In the genomic region with DNA sequence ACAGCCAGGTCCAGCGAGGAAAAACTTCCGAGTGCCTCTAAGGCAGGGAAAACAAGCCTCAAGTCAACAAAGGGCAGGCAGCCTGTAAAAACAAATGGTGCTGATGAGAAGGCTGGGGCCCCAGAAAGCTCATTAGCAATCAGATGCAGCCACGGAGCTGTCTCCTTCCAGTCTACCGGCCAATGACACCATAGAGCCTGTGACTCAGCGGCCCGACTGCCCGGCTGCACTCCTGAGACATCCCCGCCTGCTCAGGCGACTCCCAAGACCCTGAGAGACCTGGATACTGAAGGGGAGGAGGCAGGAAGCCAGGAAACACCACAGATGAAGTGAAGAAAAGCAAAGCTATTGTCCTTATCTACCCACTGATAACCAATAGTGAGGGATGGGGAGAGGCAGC, we compare ENCODE assay signal across 12 cellular contexts.
DNase-seq lines count a peak whose midpoint lies in the region; ATAC-seq, FAIRE-seq and TF ChIP-seq lines count a peak whose summit lies in the region.
"Had no signal": no experiment of that assay in that cellular context is flagged by ENCODE, and none has a peak within 500 bp of the region (broad histone marks: within the 10 kb centered on the region; RNA-seq: fewer than 3 reads in every experiment).

No MANE protein-coding gene starts in this region.

- no peak overlapping the region for H3K27ac Mint-ChIP-seq in stimulated activated memory B cell treated with anti-CD40 and anti-IgM and Interleukin-4, amounts not matched to agents 10 μg/mL and 1 μg/mL and 100 μg/mL, for 72 hours
- H3K27ac Mint-ChIP-seq: activated naive CD8-positive, alpha-beta T cell had no signal

- peaks cover 3% of the 10 kb centered on the region for H3K27me3 Mint-ChIP-seq in stimulated activated memory B cell treated with anti-CD40 and anti-IgM and Interleukin-4, amounts not matched to agents 10 μg/mL and 1 μg/mL and 100 μg/mL, for 72 hours
- H3K27me3 Mint-ChIP-seq: activated naive CD8-positive, alpha-beta T cell had no signal

- H3K4me3 ChIP-seq in HUES64 (ENCODE audit: low read length) (peak overlapping the region; percentile 15; the same call in 1 of the 2 replicates), brain microvascular endothelial cell (ENCODE audit: low read depth, low read length) (no peak overlapping the region)
- H3K4me3 ChIP-seq: suprapubic skin had no signal

- H3K9ac ChIP-seq in HUES64 (ENCODE audit: low read depth, low read length), result peak overlapping the region; percentile 36; the same call in 1 of the 2 replicates

- no peak overlapping the region for H3K4me3 Mint-ChIP-seq in stimulated activated memory B cell treated with anti-CD40 and anti-IgM and Interleukin-4, amounts not matched to agents 10 μg/mL and 1 μg/mL and 100 μg/mL, for 72 hours
- H3K4me3 Mint-ChIP-seq: activated naive CD8-positive, alpha-beta T cell had no signal

- ATAC-seq in stimulated activated memory B cell treated with anti-CD40 and anti-IgM and Interleukin-4, amounts not matched to agents 10 μg/mL and 1 μg/mL and 100 μg/mL, for 72 hours, result peak; percentile 34

- no peaks in the 10 kb centered on the region for H3K36me3 ChIP-seq in HUES64 (ENCODE audit: insufficient read depth, low read length)
- no peaks in the 10 kb centered on the region for H3K36me3 ChIP-seq in brain microvascular endothelial cell (replicated peaks)
- H3K36me3 ChIP-seq: suprapubic skin had no signal

- no peaks in the 10 kb centered on the region for H3K9me3 Mint-ChIP-seq in stimulated activated memory B cell treated with anti-CD40 and anti-IgM and Interleukin-4, amounts not matched to agents 10 μg/mL and 1 μg/mL and 100 μg/mL, for 72 hours

- peak; percentile 85 for DNase-seq in brain microvascular endothelial cell
- DNase-seq in iPS DF 4.7 (ENCODE audit: extremely low read depth, low spot score), result peak; percentile 22
- no peak for DNase-seq in mucosa of gallbladder (ENCODE audit: low spot score)
- DNase-seq in RCC 7860 (ENCODE audit: low spot score), result no peak
- DNase-seq in NCI-H1436 (lab: John Stamatoyannopoulos, UW), result no peak
- no peak for DNase-seq in NCI-H1105 (lab: John Stamatoyannopoulos, UW)
- DNase-seq: DMS79; stimulated activated CD4-positive, alpha-beta T cell treated with anti-CD3 and anti-CD28 coated beads, Interleukin-12 subunit alpha, Interleukin-12 subunit beta, amount 100 ng/mL, for 4 hours had no signal

- H3K4me1 ChIP-seq in HUES64 (ENCODE audit: insufficient read depth, low read length), result peaks cover 22% of the 10 kb centered on the region
- H3K4me1 ChIP-seq: suprapubic skin had no signal

- 8% methylated on average over 9 of the region's 9 CpGs for WGBS in HUES64

- no peaks in the 10 kb centered on the region for H3K9me3 ChIP-seq in HUES64 (ENCODE audit: insufficient read depth, low read depth, low read length)
- H3K9me3 ChIP-seq: suprapubic skin had no signal

- in situ Hi-C loops in brain microvascular endothelial cell (cut with HindIII; ENCODE audit: low pct_ligation_motif_present, low sequenced_read_pairs), result no loop called here

- no peak for FAIRE-seq in RCC 7860 (lab: Jason Lieb, UNC)

- TF ChIP-seq CTCF in brain microvascular endothelial cell (IDR thresholded peaks at IDR 0.05; ENCODE audit: low read depth, low read length, missing control alignments), result no peak

- H3K27me3 ChIP-seq in HUES64 (ENCODE audit: insufficient read depth, low read length) (no peaks in the 10 kb centered on the region), brain microvascular endothelial cell (replicated peaks) (no peaks in the 10 kb centered on the region)
- H3K27me3 ChIP-seq: suprapubic skin had no signal

- H3K27ac ChIP-seq in HUES64 (ENCODE audit: low read depth, low read length), result peak overlapping the region; percentile 69; the same call in 1 of the 2 replicates
- peak overlapping the region; percentile 23 for H3K27ac ChIP-seq in brain microvascular endothelial cell
- H3K27ac ChIP-seq: suprapubic skin had no signal

- no peaks in the 10 kb centered on the region for H3K4me1 Mint-ChIP-seq in stimulated activated memory B cell treated with anti-CD40 and anti-IgM and Interleukin-4, amounts not matched to agents 10 μg/mL and 1 μg/mL and 100 μg/mL, for 72 hours

- H3K36me3 Mint-ChIP-seq in stimulated activated memory B cell treated with anti-CD40 and anti-IgM and Interleukin-4, amounts not matched to agents 10 μg/mL and 1 μg/mL and 100 μg/mL, for 72 hours, result no peaks in the 10 kb centered on the region
- H3K36me3 Mint-ChIP-seq: activated naive CD8-positive, alpha-beta T cell had no signal

Comparison
In these comparisons a context has a peak if more than half of its experiments do, and no peak if none do; other contexts are left out.
1. DNase-seq: peak in brain microvascular endothelial cell (single experiment) and iPS DF 4.7 (single experiment); none in mucosa of gallbladder (single experiment), RCC 7860 (single experiment), NCI-H1436 (single experiment) and NCI-H1105 (single experiment).